Comparison of ENCODE assay signal across 19 cellular contexts in the genomic region with DNA sequence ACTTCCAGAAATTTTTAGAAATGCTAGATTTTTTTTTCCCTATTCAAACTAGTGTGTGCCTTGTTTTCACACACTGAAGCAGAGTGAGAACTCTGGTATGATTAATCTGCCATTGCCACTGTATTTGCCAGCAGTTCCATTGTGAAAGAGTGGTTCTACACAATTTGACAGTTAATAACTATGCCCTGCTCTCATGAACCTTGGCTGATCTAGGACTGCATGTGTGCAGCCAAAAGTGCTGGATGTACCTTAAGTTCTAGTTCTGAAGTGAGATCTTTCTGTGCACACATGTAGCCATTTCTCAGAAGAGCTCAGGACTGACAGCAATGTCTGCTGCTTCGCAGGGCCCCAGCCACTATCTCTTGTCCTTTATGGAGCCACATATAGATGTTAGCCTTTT.
DNase-seq lines count a peak whose midpoint lies in the region; ATAC-seq, FAIRE-seq and TF ChIP-seq lines count a peak whose summit lies in the region.
"Had no signal": no experiment of that assay in that cellular context is flagged by ENCODE, and none has a peak within 500 bp of the region (broad histone marks: within the 10 kb centered on the region; RNA-seq: fewer than 3 reads in every experiment).

No MANE protein-coding gene starts in this region.

- no peak overlapping the region for H2BK15ac ChIP-seq in H1 (ENCODE audit: low read length)

- H3K4ac ChIP-seq in H1 (replicated peaks; ENCODE audit: insufficient read length, low read depth, low read length): no peak overlapping the region

- no peaks in the 10 kb centered on the region for H3K36me3 Mint-ChIP-seq in activated CD8-positive, alpha-beta memory T cell treated with anti-CD3 and anti-CD28 coated beads, Interleukin-2, amount 10 ng/mL, durations not matched to agents 7 days and 5 days
- H3K36me3 Mint-ChIP-seq: CD4-positive, CD25-positive, alpha-beta regulatory T cell had no signal

- H3K4me1 Mint-ChIP-seq in activated CD8-positive, alpha-beta memory T cell treated with anti-CD3 and anti-CD28 coated beads, Interleukin-2, amount 10 ng/mL, durations not matched to agents 7 days and 5 days: no peaks in the 10 kb centered on the region
- H3K4me1 Mint-ChIP-seq: CD4-positive, CD25-positive, alpha-beta regulatory T cell; IgD-negative memory B cell had no signal

- H3K23ac ChIP-seq in H1 (ENCODE audit: insufficient read length): no peak overlapping the region

- no peaks in the 10 kb centered on the region for H3K27me3 ChIP-seq in right atrium auricular region
- H3K27me3 ChIP-seq in H1 (replicated peaks in 1 of 4; ENCODE audit: control insufficient read depth in 3 of 4, extremely low read depth in 1 of 4, insufficient read depth in 3 of 4, low read length in 3 of 4): no peaks in the 10 kb centered on the region
- no peaks in the 10 kb centered on the region for H3K27me3 ChIP-seq in right cardiac atrium (ENCODE audit: control insufficient read depth, insufficient read depth)
- H3K27me3 ChIP-seq: BLaER1 treated with 17β-estradiol and CSF1 and Interleukin-3, amounts not matched to agents 10 nM and 100 nM had no signal

- POLR2A ChIA-PET in H1 (lab: Charles Lee; ENCODE audit: partially characterized antibody): no interaction called here

- no peak overlapping the region for H2BK12ac ChIP-seq in H1 (ENCODE audit: low read depth, low read length)

- no peak overlapping the region for H3K4me3 Mint-ChIP-seq in activated CD8-positive, alpha-beta memory T cell treated with anti-CD3 and anti-CD28 coated beads, Interleukin-2, amount 10 ng/mL, durations not matched to agents 7 days and 5 days
- H3K4me3 Mint-ChIP-seq: CD4-positive, CD25-positive, alpha-beta regulatory T cell; IgD-negative memory B cell had no signal

- H3K56ac ChIP-seq in H1 (replicated peaks; ENCODE audit: insufficient read length, low read depth, low read length): no peak overlapping the region

- intact Hi-C loops in Right ventricle myocardium superior (cut with DNase I) (no loop called here), right cardiac atrium (cut with DNase I) (no loop called here)

- CTCF ChIA-PET in H1 (lab: Charles Lee; ENCODE audit: partially characterized antibody): no interaction called here
- CTCF ChIA-PET in activated CD8-positive, alpha-beta memory T cell treated with anti-CD3 and anti-CD28 coated beads, Interleukin-2, amount 10 ng/mL, durations not matched to agents 7 days and 5 days (lab: Charles Lee): no interaction called here

- DNase-seq in Right ventricle myocardium superior (no peak), right atrium auricular region (ENCODE audit: low spot score) (no peak), H1 (ENCODE audit: low read depth in 1 of 2, low spot score in 2 of 2) (no peak), right cardiac atrium (peak in 1 of 3 donors; percentile 48), NK-92 (lab: John Stamatoyannopoulos, UW; ENCODE audit: unreplicated experiment) (no peak), NCI-H1694 (lab: John Stamatoyannopoulos, UW) (no peak)
- no peak for DNase-seq in activated CD8-positive, alpha-beta memory T cell treated with anti-CD3 and anti-CD28 coated beads, Interleukin-2, amount 10 ng/mL, durations not matched to agents 7 days and 5 days
- DNase-seq: 8988T; AML-193; Calu3; CD4-positive, CD25-positive, alpha-beta regulatory T cell; DMS79 had no signal

- H4K8ac ChIP-seq in H1 (ENCODE audit: extremely low read depth, insufficient read depth, low read length): no peak overlapping the region

- H4K20me1 ChIP-seq in H1 (replicated peaks in 1 of 2; ENCODE audit: control insufficient read depth in 1 of 2, insufficient read depth in 2 of 2, low read length in 2 of 2): no peaks in the 10 kb centered on the region
- H4K20me1 ChIP-seq: BLaER1 treated with 17β-estradiol and CSF1 and Interleukin-3, amounts not matched to agents 10 nM and 100 nM had no signal

- no peak for FAIRE-seq in H1 (lab: Jason Lieb, UNC)
- FAIRE-seq: G401.6, GM12892, GM19239, H54 had no signal

- H3K9me3 ChIP-seq in right atrium auricular region (peaks cover 0 to 13% of the 10 kb centered on the region in 2 donors), H1 (ENCODE audit: insufficient read depth in 2 of 2, low read depth in 1 of 2, low read length in 1 of 2) (no peaks in the 10 kb centered on the region), right cardiac atrium (ENCODE audit: control insufficient read depth, low read length) (no peaks in the 10 kb centered on the region)

- H3K27ac Mint-ChIP-seq in activated CD8-positive, alpha-beta memory T cell treated with anti-CD3 and anti-CD28 coated beads, Interleukin-2, amount 10 ng/mL, durations not matched to agents 7 days and 5 days: no peak overlapping the region
- H3K27ac Mint-ChIP-seq: CD4-positive, CD25-positive, alpha-beta regulatory T cell; IgD-negative memory B cell had no signal

- H3K14ac ChIP-seq in H1 (ENCODE audit: insufficient read length): no peak overlapping the region

- no peak overlapping the region for H3K27ac ChIP-seq in right atrium auricular region
- no peak overlapping the region for H3K27ac ChIP-seq in H1 (ENCODE audit: low read depth, low read length)
- peak overlapping the region; percentile 2 for H3K27ac ChIP-seq in right cardiac atrium (ENCODE audit: low read length)
- H3K27ac ChIP-seq: BLaER1 treated with 17β-estradiol and CSF1 and Interleukin-3, amounts not matched to agents 10 nM and 100 nM had no signal

- no peak overlapping the region for H4K5ac ChIP-seq in H1 (ENCODE audit: insufficient read length, low read depth, low read length)

- H3K4me1 ChIP-seq in right atrium auricular region: no peaks in the 10 kb centered on the region
- no peaks in the 10 kb centered on the region for H3K4me1 ChIP-seq in H1 (replicated peaks in 1 of 4; ENCODE audit: control insufficient read depth in 3 of 4, insufficient read depth in 4 of 4, low read length in 3 of 4)
- H3K4me1 ChIP-seq in right cardiac atrium (ENCODE audit: control insufficient read depth, insufficient read depth, low read length): peaks cover 3% of the 10 kb centered on the region

- no peak for TF ChIP-seq EP300 in H1 (IDR thresholded peaks at IDR 0.05; ENCODE audit: borderline replicate concordance in 1 of 2, low read depth in 2 of 2, low read length in 2 of 2)

- no peak for TF ChIP-seq POLR2A in H1 (IDR thresholded peaks at IDR 0.05; ENCODE audit: control extremely low read depth in 1 of 2, low read depth in 2 of 2, low read length in 2 of 2)

- H3K4me2 ChIP-seq in H1 (ENCODE audit: insufficient read depth in 1 of 2, low read depth in 2 of 2, low read length in 2 of 2): no peak overlapping the region

- H3K4me3 ChIP-seq in right atrium auricular region: no peak overlapping the region
- no peak overlapping the region for H3K4me3 ChIP-seq in H1 (ENCODE audit: extremely low read depth in 1 of 4, insufficient read depth in 2 of 4, low read depth in 3 of 4, low read length in 4 of 4)
- H3K4me3 ChIP-seq in right cardiac atrium (ENCODE audit: low read length): no peak overlapping the region
- H3K4me3 ChIP-seq: BLaER1 treated with 17β-estradiol and CSF1 and Interleukin-3, amounts not matched to agents 10 nM and 100 nM had no signal

- H3K18ac ChIP-seq in H1 (ENCODE audit: extremely low read depth, low read length): no peak overlapping the region

- 85% methylated on average over 1 of the region's 1 CpG; no CpG with 5 or more reads in 1 of the 2 experiments for WGBS in H1 (ENCODE audit: extremely low coverage in 1 of 2, insufficient coverage in 1 of 2, insufficient read length in 1 of 2, insufficient replicate concordance in 2 of 2, low coverage in 1 of 2, low lambda C conversion rate in 2 of 2, missing lambda C conversion rate in 1 of 2), 2 experiments
- WGBS in right cardiac atrium: 85% methylated on average over 1 of the region's 1 CpG

- no peak overlapping the region for H2AK5ac ChIP-seq in H1 (ENCODE audit: low read depth, low read length)

- ATAC-seq in Right ventricle myocardium superior (ENCODE audit: poor library complexity) (peak; percentile 22), right cardiac atrium (peak; percentile 21 to 73), HG03039 (IDR thresholded peaks at IDR 0.05; ENCODE audit: unreplicated experiment) (no peak)
- ATAC-seq in activated CD8-positive, alpha-beta memory T cell treated with anti-CD3 and anti-CD28 coated beads, Interleukin-2, amount 10 ng/mL, durations not matched to agents 7 days and 5 days: no peak

- H3K23me2 ChIP-seq in H1 (ENCODE audit: low read depth, low read length): no peaks in the 10 kb centered on the region

- no peaks in the 10 kb centered on the region for H3K79me2 ChIP-seq in H1 (ENCODE audit: control insufficient read depth in 1 of 2, insufficient read depth in 2 of 2, low read length in 2 of 2)

- no peak overlapping the region for H4K91ac ChIP-seq in H1 (replicated peaks; ENCODE audit: insufficient read length, low read length)

- TF ChIP-seq CTCF in right atrium auricular region (IDR thresholded peaks at IDR 0.05): no peak
- TF ChIP-seq CTCF in H1 (IDR thresholded peaks at IDR 0.05; ENCODE audit: control extremely low read depth in 1 of 3, insufficient read depth in 1 of 3, low read depth in 1 of 3, low read length in 3 of 3): no peak

- H3K79me1 ChIP-seq in H1 (ENCODE audit: low read depth, low read length): no peaks in the 10 kb centered on the region

- no peak overlapping the region for H2BK120ac ChIP-seq in H1 (replicated peaks; ENCODE audit: low read depth, low read length)

- peaks cover 5% of the 10 kb centered on the region for H3K9me3 Mint-ChIP-seq in activated CD8-positive, alpha-beta memory T cell treated with anti-CD3 and anti-CD28 coated beads, Interleukin-2, amount 10 ng/mL, durations not matched to agents 7 days and 5 days (ENCODE audit: low read depth)

- H3K9ac ChIP-seq in H1 (replicated peaks in 1 of 4; ENCODE audit: extremely low read depth in 1 of 4, low read depth in 3 of 4, low read length in 3 of 4): no peak overlapping the region
- H3K9ac ChIP-seq: BLaER1 treated with 17β-estradiol and CSF1 and Interleukin-3, amounts not matched to agents 10 nM and 100 nM had no signal

- H3K36me3 ChIP-seq in right atrium auricular region (no peaks in the 10 kb centered on the region), H1 (ENCODE audit: control insufficient read depth in 2 of 4, insufficient read depth in 4 of 4, low read length in 3 of 4) (no peaks in the 10 kb centered on the region)
- H3K36me3 ChIP-seq: BLaER1 treated with 17β-estradiol and CSF1 and Interleukin-3, amounts not matched to agents 10 nM and 100 nM had no signal

- H2BK20ac ChIP-seq in H1 (ENCODE audit: low read length): no peak overlapping the region

- H2AFZ ChIP-seq in H1 (ENCODE audit: low read length): peak overlapping the region; percentile 77; the same call in 1 of the 2 replicates

- no peaks in the 10 kb centered on the region for H3K27me3 Mint-ChIP-seq in activated CD8-positive, alpha-beta memory T cell treated with anti-CD3 and anti-CD28 coated beads, Interleukin-2, amount 10 ng/mL, durations not matched to agents 7 days and 5 days
- H3K27me3 Mint-ChIP-seq: CD4-positive, CD25-positive, alpha-beta regulatory T cell; IgD-negative memory B cell had no signal

- TF ChIP-seq RAD21 in H1 (IDR thresholded peaks at IDR 0.05 in 1 of 2, conservative IDR thresholded peaks at IDR 0.05 in 1 of 2; ENCODE audit: low read depth in 2 of 2, low read length in 2 of 2): no peak

- H2BK5ac ChIP-seq in H1 (ENCODE audit: low read depth, low read length): no peak overlapping the region

Comparison
In these comparisons a context has a peak if more than half of its experiments do, and no peak if none do; other contexts are left out.
1. ATAC-seq: peak in Right ventricle myocardium superior (single experiment) and right cardiac atrium (2 of 2); none in HG03039 (single experiment) and activated CD8-positive, alpha-beta memory T cell treated with anti-CD3 and anti-CD28 coated beads, Interleukin-2, amount 10 ng/mL, durations not matched to agents 7 days and 5 days (single experiment).